Comparison of ENCODE assay signal across 8 cellular contexts in genomic region chr14:64717870-64718269, GRCh38. TPM values are rescaled to one million over a fixed set of nuclear protein-coding genes. Genes with fewer than 3 reads are reported as not detected.
DNase-seq lines count a peak whose midpoint lies in the region; ATAC-seq, FAIRE-seq and TF ChIP-seq lines count a peak whose summit lies in the region.

No MANE protein-coding gene starts in this region.

- no peak for TF ChIP-seq RAD21 in H1 (IDR thresholded peaks at IDR 0.05 in 1 of 2, conservative IDR thresholded peaks at IDR 0.05 in 1 of 2; ENCODE audit: low read depth in 2 of 2, low read length in 2 of 2)

- POLR2A ChIA-PET in H1 (lab: Charles Lee; ENCODE audit: partially characterized antibody): interaction anchor here (1.2 to 5.4 kb wide), 8 partner anchors 9 to 75 kb away, joined by 3 to 102 read pairs (median 4); partner anchors contain the start of gene PLEKHG3
- POLR2A ChIA-PET in CD8-positive, alpha-beta T cell (lab: Charles Lee): no interaction called here

- H3K27me3 Mint-ChIP-seq in activated T-cell treated with anti-CD3 and anti-CD28 coated beads, Interleukin-2, amount 50 U/mL, for 24 hours: no peaks in the 10 kb centered on the region
- H3K27me3 Mint-ChIP-seq in CD8-positive, alpha-beta T cell (ENCODE audit: low read depth): peaks cover 9% of the 10 kb centered on the region

- peak overlapping the region; percentile 94 for H2BK20ac ChIP-seq in H1 (ENCODE audit: low read length)

- intact Hi-C loops in CD8-positive, alpha-beta T cell (cut with DNase I, micrococcal nuclease): loop anchor here in 1 of 2 experiments (5.0 kb wide), 1 partner anchor 39 kb away; no protein-coding TSS in a partner anchor

- no peak overlapping the region for H3K9ac ChIP-seq in H1 (replicated peaks in 1 of 4; ENCODE audit: extremely low read depth in 1 of 4, low read depth in 3 of 4, low read length in 3 of 4)

- H3K79me2 ChIP-seq in H1 (ENCODE audit: control insufficient read depth in 1 of 2, insufficient read depth in 2 of 2, low read length in 2 of 2): peaks cover 12 to 90% of the 10 kb centered on the region in 2 experiments

- peak overlapping the region; percentile 69; the same call in 1 of the 2 replicates for H2BK5ac ChIP-seq in H1 (ENCODE audit: low read depth, low read length)

- peaks cover 25% of the 10 kb centered on the region for H3K79me1 ChIP-seq in H1 (ENCODE audit: low read depth, low read length)

- no peak for TF ChIP-seq EP300 in H1 (IDR thresholded peaks at IDR 0.05; ENCODE audit: borderline replicate concordance in 1 of 2, low read depth in 2 of 2, low read length in 2 of 2)

- no peak overlapping the region for H4K8ac ChIP-seq in H1 (ENCODE audit: extremely low read depth, insufficient read depth, low read length)

- peaks cover 17 to 35% of the 10 kb centered on the region in 2 experiments for H4K20me1 ChIP-seq in H1 (replicated peaks in 1 of 2; ENCODE audit: control insufficient read depth in 1 of 2, insufficient read depth in 2 of 2, low read length in 2 of 2)

- 67% methylated on average over 6 of the region's 6 CpGs; no CpG with 5 or more reads in 1 of the 2 experiments for WGBS in H1 (ENCODE audit: extremely low coverage in 1 of 2, insufficient coverage in 1 of 2, insufficient read length in 1 of 2, insufficient replicate concordance in 2 of 2, low coverage in 1 of 2, low lambda C conversion rate in 2 of 2, missing lambda C conversion rate in 1 of 2), 2 experiments

- H2AFZ ChIP-seq in H1 (ENCODE audit: low read length): no peak overlapping the region

- H3K4me3 Mint-ChIP-seq in activated T-cell treated with anti-CD3 and anti-CD28 coated beads, Interleukin-2, amount 50 U/mL, for 24 hours: no peak overlapping the region
- no peak overlapping the region for H3K4me3 Mint-ChIP-seq in CD8-positive, alpha-beta T cell

- no peak for TF ChIP-seq POLR2A in H1 (IDR thresholded peaks at IDR 0.05; ENCODE audit: control extremely low read depth in 1 of 2, low read depth in 2 of 2, low read length in 2 of 2)

- 0 out of 7 replicates have a peak, but pooled peaks cover 0 to 3% (median 0%) of the 10 kb centered on the region in 4 experiments for H3K27me3 ChIP-seq in H1 (replicated peaks in 1 of 4; ENCODE audit: control insufficient read depth in 3 of 4, extremely low read depth in 1 of 4, insufficient read depth in 3 of 4, low read length in 3 of 4)
- no peaks in the 10 kb centered on the region for H3K27me3 ChIP-seq in CD8-positive, alpha-beta T cell (ENCODE audit: insufficient read depth, low read length)

- no peak overlapping the region for H3K27ac ChIP-seq in H1 (ENCODE audit: low read depth, low read length)
- H3K27ac ChIP-seq in CD8-positive, alpha-beta T cell (ENCODE audit: low read depth, low read length): no peak overlapping the region

- H3K9me3 ChIP-seq in H1 (ENCODE audit: insufficient read depth in 2 of 2, low read depth in 1 of 2, low read length in 1 of 2): peaks cover 0 to 3% of the 10 kb centered on the region in 2 experiments
- no peaks in the 10 kb centered on the region for H3K9me3 ChIP-seq in CD8-positive, alpha-beta T cell (ENCODE audit: low read length)

- H2AK5ac ChIP-seq in H1 (ENCODE audit: low read depth, low read length): peak overlapping the region; percentile 98; the same call in 1 of the 2 replicates

- H3K4me3 ChIP-seq in H1 (ENCODE audit: extremely low read depth in 1 of 4, insufficient read depth in 2 of 4, low read depth in 3 of 4, low read length in 4 of 4): peak overlapping the region in 1 of 4 experiments; percentile 53; a peak in 1 of 8 replicates
- H3K4me3 ChIP-seq in CD8-positive, alpha-beta T cell (ENCODE audit: low read depth, low read length): no peak overlapping the region

- no peak for ATAC-seq in GM21423 (IDR thresholded peaks at IDR 0.05; ENCODE audit: unreplicated experiment)
- no peak for ATAC-seq in CD8-positive, alpha-beta T cell

- H3K27ac Mint-ChIP-seq in activated T-cell treated with anti-CD3 and anti-CD28 coated beads, Interleukin-2, amount 50 U/mL, for 24 hours: peak overlapping the region; percentile 5
- H3K27ac Mint-ChIP-seq in CD8-positive, alpha-beta T cell: no peak overlapping the region

- CTCF ChIA-PET in H1 (lab: Charles Lee; ENCODE audit: partially characterized antibody): interaction anchor here (0.6 to 5.6 kb wide), 12 partner anchors 8 to 365 kb away, joined by 3 to 74 read pairs (median 5); partner anchors contain the start of gene PLEKHG3
- CTCF ChIA-PET in CD8-positive, alpha-beta T cell (lab: Charles Lee): interaction anchor here (1.0 kb wide), 1 partner anchor 288 kb away, joined by 3 read pairs; no protein-coding TSS in a partner anchor

- peak overlapping the region; percentile 91; the same call in 1 of the 2 replicates for H2BK12ac ChIP-seq in H1 (ENCODE audit: low read depth, low read length)

- peak overlapping the region; percentile 90 for H2BK15ac ChIP-seq in H1 (ENCODE audit: low read length)

- peaks cover 12% of the 10 kb centered on the region for H3K9me3 Mint-ChIP-seq in activated T-cell treated with anti-CD3 and anti-CD28 coated beads, Interleukin-2, amount 50 U/mL, for 24 hours
- H3K9me3 Mint-ChIP-seq in CD8-positive, alpha-beta T cell: peaks cover 16% of the 10 kb centered on the region

- H3K4me2 ChIP-seq in H1 (ENCODE audit: insufficient read depth in 1 of 2, low read depth in 2 of 2, low read length in 2 of 2): peak overlapping the region; percentile 69 to 88

- no peak overlapping the region for H4K5ac ChIP-seq in H1 (ENCODE audit: insufficient read length, low read depth, low read length)

- TF ChIP-seq CTCF in H1 (IDR thresholded peaks at IDR 0.05; ENCODE audit: control extremely low read depth in 1 of 3, insufficient read depth in 1 of 3, low read depth in 1 of 3, low read length in 3 of 3): no peak
- no peak for TF ChIP-seq CTCF in CD8-positive, alpha-beta T cell (IDR thresholded peaks at IDR 0.05)

- peak overlapping the region; percentile 70 for H4K91ac ChIP-seq in H1 (replicated peaks; ENCODE audit: insufficient read length, low read length)

- peak overlapping the region; percentile 34 for H3K14ac ChIP-seq in H1 (ENCODE audit: insufficient read length)

- peaks cover 62% of the 10 kb centered on the region for H3K4me1 Mint-ChIP-seq in activated T-cell treated with anti-CD3 and anti-CD28 coated beads, Interleukin-2, amount 50 U/mL, for 24 hours (ENCODE audit: low read depth)
- H3K4me1 Mint-ChIP-seq in CD8-positive, alpha-beta T cell (ENCODE audit: low read depth): peaks cover 23% of the 10 kb centered on the region

- peaks cover 0 to 4% (median 0%) of the 10 kb centered on the region in 4 experiments; a peak in 1 of 8 replicates for H3K36me3 ChIP-seq in H1 (ENCODE audit: control insufficient read depth in 2 of 4, insufficient read depth in 4 of 4, low read length in 3 of 4)
- H3K36me3 ChIP-seq in CD8-positive, alpha-beta T cell (ENCODE audit: insufficient read depth, low read length): no peaks in the 10 kb centered on the region

- no peak overlapping the region for H3K56ac ChIP-seq in H1 (replicated peaks; ENCODE audit: insufficient read length, low read depth, low read length)

- peaks cover 2% of the 10 kb centered on the region for H3K36me3 Mint-ChIP-seq in activated T-cell treated with anti-CD3 and anti-CD28 coated beads, Interleukin-2, amount 50 U/mL, for 24 hours (ENCODE audit: low read depth)
- H3K36me3 Mint-ChIP-seq in CD8-positive, alpha-beta T cell: peaks cover 3% of the 10 kb centered on the region

- H3K23ac ChIP-seq in H1 (ENCODE audit: insufficient read length): no peak overlapping the region

- H2BK120ac ChIP-seq in H1 (replicated peaks; ENCODE audit: low read depth, low read length): peak overlapping the region; percentile 45

- peaks cover 12% of the 10 kb centered on the region; the same call in 1 of the 2 replicates for H3K23me2 ChIP-seq in H1 (ENCODE audit: low read depth, low read length)

- peak overlapping the region; percentile 54 for H3K4ac ChIP-seq in H1 (replicated peaks; ENCODE audit: insufficient read length, low read depth, low read length)

- DNase-seq in activated T-cell treated with anti-CD3 and anti-CD28 coated beads, Interleukin-2, amount 50 U/mL, for 24 hours: no peak
- DNase-seq in activated T-cell treated with anti-CD3 and anti-CD28 coated beads, Interleukin-2, amount 50 U/mL, for 1 hour: no peak
- DNase-seq in H1 (ENCODE audit: low read depth in 1 of 2, low spot score in 2 of 2) (no peak), myocyte (ENCODE audit: low read depth) (peak; percentile 93), NCI-H1105 (lab: John Stamatoyannopoulos, UW) (no peak), cortex of kidney (lab: John Stamatoyannopoulos, UW) (no peak)
- DNase-seq in CD8-positive, alpha-beta T cell: no peak

- no peak for FAIRE-seq in H1 (lab: Jason Lieb, UNC)

- peaks cover 55 to 70% (median 57%) of the 10 kb centered on the region in 4 experiments for H3K4me1 ChIP-seq in H1 (replicated peaks in 1 of 4; ENCODE audit: control insufficient read depth in 3 of 4, insufficient read depth in 4 of 4, low read length in 3 of 4)
- H3K4me1 ChIP-seq in CD8-positive, alpha-beta T cell (ENCODE audit: insufficient read depth, low read length): peaks cover 17% of the 10 kb centered on the region

- H3K18ac ChIP-seq in H1 (ENCODE audit: extremely low read depth, low read length): peak overlapping the region; percentile 88

TF ChIP-seq in H1, 55 proteins besides CTCF, POLR2A, EP300 and RAD21:
- TF ChIP-seq CHD2 (IDR thresholded peaks at IDR 0.05; ENCODE audit: low read length): no peak
- peak; percentile 40; the same call in 1 of the 2 replicates for TF ChIP-seq BACH1 (IDR thresholded peaks at IDR 0.05; ENCODE audit: low read length)

RNA-seq across cellular contexts. Expression of gene PLEKHG3, which starts 13.6 kb away (rescaled TPM):
- 89.1 and 90.6 TPM in 2 replicates for total RNA-seq in H1 (2021; fragmentation: NEBNext Ultra II Directional; extraction: Animal tissue kit (Norgen Biotek cat#: 25700))
- 43.4 and 52.2 TPM in 2 replicates for polyA plus RNA-seq in H1 (2011; rRNA removed)
- polyA plus RNA-seq in H1 (2011; cell fraction: cytosol; rRNA removed): 47.9 TPM
- polyA plus RNA-seq in H1 (2011; cell fraction: nucleus; rRNA removed): 122 TPM
- 38.4 to 58.9 TPM (median 52.0 TPM) in 4 replicates for polyA plus RNA-seq in H1 (2012, experiment 1 of 2)
- polyA plus RNA-seq in H1 (2012, experiment 2 of 2): 33.1 TPM
- 25.1 TPM for polyA plus RNA-seq in H1 (2013, experiment 1 of 2)
- 24.3 TPM for polyA plus RNA-seq in H1 (2013, experiment 2 of 2)
- 67.8 and 88.3 TPM in 2 replicates for polyA minus RNA-seq in H1 (2011; rRNA and poly(A)+ RNA removed)
- polyA minus RNA-seq in H1 (2011; cell fraction: cytosol; rRNA and poly(A)+ RNA removed): 45.6 TPM
- polyA minus RNA-seq in H1 (2011; cell fraction: nucleus; rRNA and poly(A)+ RNA removed): 80.2 TPM
- 4.4 and 5.2 TPM in 2 replicates for total RNA-seq in myocyte
- polyA plus RNA-seq in myocyte (2012): 5.8 TPM
- 1 to 10 TPM; 2.5 to 2.7 TPM for total RNA-seq in CD8-positive, alpha-beta T cell

Comparison
In these comparisons a context has a peak if more than half of its experiments do, and no peak if none do; other contexts are left out.
1. RNA of gene PLEKHG3, which starts 13.6 kb away (total RNA-seq): 89.1 to 90.6 TPM in H1; 4.4 to 5.2 TPM in myocyte and 2.5 to 2.7 TPM in CD8-positive, alpha-beta T cell; every median in the first group is over 10 times any median in the second.